In genomic region chr5:123659006-123659405, GRCh38 we compare ENCODE assay signal across 24 cellular contexts.
"Had no signal": no experiment of that assay in that cellular context is flagged by ENCODE, and none has a peak within 500 bp of the region (broad histone marks: within the 10 kb centered on the region; RNA-seq: fewer than 3 reads in every experiment).

No MANE protein-coding gene starts in this region.

- H3K9ac ChIP-seq: neural progenitor cell had no signal

- DNase-seq: activated CD4-positive, alpha-beta T cell treated with anti-CD3 and anti-CD28 coated beads for 48 hours; activated CD4-positive, alpha-beta T cell treated with anti-CD3 and anti-CD28 coated beads, Interleukin-2, amount 50 U/mL, for 48 hours; activated CD8-positive, alpha-beta memory T cell treated with anti-CD3 and anti-CD28 coated beads, Interleukin-2, amount 50 U/mL, for 4 hours; activated gamma-delta T cell; activated naive CD4-positive, alpha-beta T cell treated with anti-CD3 and anti-CD28 coated beads, Interleukin-2, amount 10 ng/mL, durations not matched to agents 7 days and 5 days; activated T-cell treated with anti-CD3 and anti-CD28 coated beads, Interleukin-2, amount 50 U/mL, for 1 hour; amygdala; cerebellar nuclear complex; cortex of kidney; left ventricle myocardium inferior; mesendoderm; natural killer cell; occipital lobe; right cardiac atrium; spleen; stimulated activated naive CD4-positive, alpha-beta T cell treated with Interleukin-2 at 50 U/mL for 16 hours; testis; trophoblast cell; uterus had no signal

- H3K27ac ChIP-seq: cardiac muscle cell, left ventricle myocardium inferior, neural progenitor cell, spleen, testis, uterus, VCaP had no signal

- H3K4me1 Mint-ChIP-seq: activated naive CD4-positive, alpha-beta T cell treated with anti-CD3 and anti-CD28 coated beads, Interleukin-2, amount 10 ng/mL, durations not matched to agents 7 days and 5 days; neural progenitor cell had no signal

- H3K4me3 ChIP-seq: cardiac muscle cell, left ventricle myocardium inferior, lung, neural progenitor cell, spleen, testis, uterus had no signal

- H3K4me3 Mint-ChIP-seq: activated naive CD4-positive, alpha-beta T cell treated with anti-CD3 and anti-CD28 coated beads, Interleukin-2, amount 10 ng/mL, durations not matched to agents 7 days and 5 days; natural killer cell; neural progenitor cell had no signal

- H3K9me3 ChIP-seq: testis, uterus had no signal

- H3K27me3 ChIP-seq: cardiac muscle cell, neural progenitor cell, spleen, testis, uterus had no signal

- H3K27me3 Mint-ChIP-seq: activated naive CD4-positive, alpha-beta T cell treated with anti-CD3 and anti-CD28 coated beads, Interleukin-2, amount 10 ng/mL, durations not matched to agents 7 days and 5 days had no signal

- H3K36me3 Mint-ChIP-seq: activated naive CD4-positive, alpha-beta T cell treated with anti-CD3 and anti-CD28 coated beads, Interleukin-2, amount 10 ng/mL, durations not matched to agents 7 days and 5 days; natural killer cell had no signal

- H3K4me1 ChIP-seq: left ventricle myocardium inferior, neural progenitor cell, testis, uterus had no signal

- ATAC-seq: activated CD4-positive, CD25-positive, alpha-beta regulatory T cell treated with anti-CD3 and anti-CD28 coated beads, Interleukin-2, amount 50 U/mL, for 24 hours; natural killer cell; right cardiac atrium had no signal

- H2AFZ ChIP-seq: neural progenitor cell had no signal

- H3K9me3 Mint-ChIP-seq: activated naive CD4-positive, alpha-beta T cell treated with anti-CD3 and anti-CD28 coated beads, Interleukin-2, amount 10 ng/mL, durations not matched to agents 7 days and 5 days; natural killer cell had no signal

- H3K36me3 ChIP-seq: cardiac muscle cell, left ventricle myocardium inferior, neural progenitor cell, spleen, uterus had no signal

- H3K4me2 ChIP-seq: neural progenitor cell had no signal

- H3K27ac Mint-ChIP-seq: activated naive CD4-positive, alpha-beta T cell treated with anti-CD3 and anti-CD28 coated beads, Interleukin-2, amount 10 ng/mL, durations not matched to agents 7 days and 5 days; natural killer cell; neural progenitor cell had no signal
